Comparison of ENCODE assay signal across 9 cellular contexts in genomic region chr1:232578681-232579195, GRCh38. TPM values are rescaled to one million over a fixed set of nuclear protein-coding genes. Genes with fewer than 3 reads are reported as not detected.
DNase-seq lines count a peak whose midpoint lies in the region; ATAC-seq and TF ChIP-seq lines count a peak whose summit lies in the region.
"Had no signal": no experiment of that assay in that cellular context is flagged by ENCODE, and none has a peak within 500 bp of the region (broad histone marks: within the 10 kb centered on the region; RNA-seq: fewer than 3 reads in every experiment).

No MANE protein-coding gene starts in this region.

- 7 to 27% methylated on average over 1 to 2 of the region's 3 CpGs for WGBS in mesodermal cell (ENCODE audit: insufficient coverage in 2 of 2), 2 experiments
- 52% methylated on average over 3 of the region's 3 CpGs for WGBS in prostate gland

- peak in 3 of 34 experiments; percentile 3 to 13 (median 9) for DNase-seq in T-cell
- no peak for DNase-seq in prostate gland (ENCODE audit: low spot score)
- DNase-seq in globus pallidus (ENCODE audit: low spot score) = no peak
- DNase-seq in AG08396 (ENCODE audit: low spot score) = no peak
- DNase-seq: activated effector memory CD4-positive, alpha-beta T cell treated with Interleukin-2 at 50 U/mL for 16 hours had no signal

- H3K9me3 ChIP-seq in mesodermal cell (ENCODE audit: control insufficient read depth, low read length) (no peaks in the 10 kb centered on the region), prostate gland (no peaks in the 10 kb centered on the region)

- H3K36me3 Mint-ChIP-seq in T-cell = no peaks in the 10 kb centered on the region

- H3K36me3 ChIP-seq in mesodermal cell (ENCODE audit: control insufficient read depth, insufficient read depth, low read length) (peaks cover 26% of the 10 kb centered on the region), prostate gland (no peaks in the 10 kb centered on the region)

- H3K4me1 ChIP-seq in mesodermal cell (ENCODE audit: control insufficient read depth, insufficient read depth, low read length, poor library complexity, severe bottlenecking) (peaks cover 48% of the 10 kb centered on the region), prostate gland (replicated peaks) (no peaks in the 10 kb centered on the region)

- intact Hi-C loops in prostate gland (cut with DNase I) = no loop called here

- H3K4me3 Mint-ChIP-seq in T-cell = peak overlapping the region; percentile 40 to 66 (median 47)

- H3K4me1 Mint-ChIP-seq in T-cell = peaks cover 34 to 53% (median 40%) of the 10 kb centered on the region in 3 donors

- H3K27ac Mint-ChIP-seq in T-cell = peak overlapping the region; percentile 84 to 85

- ATAC-seq in GM18511 (IDR thresholded peaks at IDR 0.05; ENCODE audit: unreplicated experiment) (peak; percentile 63), GM21825 (IDR thresholded peaks at IDR 0.05; ENCODE audit: unreplicated experiment) (peak; percentile 86), T-cell (replicated peaks in 1 of 4) (peak; percentile 48 to 85 (median 62)), HG03521 (IDR thresholded peaks at IDR 0.05; ENCODE audit: unreplicated experiment) (no peak)

- CTCF ChIA-PET in T-cell (lab: Charles Lee) = interaction anchor here (0.5 to 0.9 kb wide), 4 partner anchors 19 to 344 kb away, joined by 3 to 6 read pairs (median 4); no protein-coding TSS in a partner anchor

- H3K4me3 ChIP-seq in mesodermal cell (ENCODE audit: extremely low read depth, insufficient read depth, low read length, poor library complexity, severe bottlenecking) (no peak overlapping the region), prostate gland (no peak overlapping the region)

- H3K27me3 ChIP-seq in prostate gland (replicated peaks; ENCODE audit: insufficient read depth) = no peaks in the 10 kb centered on the region

- H3K27ac ChIP-seq in mesodermal cell (ENCODE audit: low read depth, low read length, severe bottlenecking) (peak overlapping the region; percentile 83), prostate gland (no peak overlapping the region)

- H3K9me3 Mint-ChIP-seq in T-cell = no peaks in the 10 kb centered on the region

- no peak for TF ChIP-seq POLR2A in prostate gland (IDR thresholded peaks at IDR 0.05)

- H3K27me3 Mint-ChIP-seq in T-cell = no peaks in the 10 kb centered on the region

- TF ChIP-seq CTCF in prostate gland (IDR thresholded peaks at IDR 0.05) = no peak

- POLR2A ChIA-PET in T-cell (lab: Charles Lee) = no interaction called here

RNA-seq across cellular contexts. Expression of gene SIPA1L2, which starts 51.2 kb away (rescaled TPM):
- total RNA-seq in T-cell (1 to 10 TPM in 4 of 5 donors, under 1 TPM in 1; 0.70 to 3.3 (median 1.2) TPM), prostate gland (10 to 100 TPM in 1 of 2 donors, 1 to 10 TPM in 1; 8.1 to 31.5 TPM)
- polyA plus RNA-seq in mesodermal cell (2013, experiment 1 of 2) = 69.3 TPM
- polyA plus RNA-seq in mesodermal cell (2013, experiment 2 of 2) = 74.6 TPM
